In the genomic region with DNA sequence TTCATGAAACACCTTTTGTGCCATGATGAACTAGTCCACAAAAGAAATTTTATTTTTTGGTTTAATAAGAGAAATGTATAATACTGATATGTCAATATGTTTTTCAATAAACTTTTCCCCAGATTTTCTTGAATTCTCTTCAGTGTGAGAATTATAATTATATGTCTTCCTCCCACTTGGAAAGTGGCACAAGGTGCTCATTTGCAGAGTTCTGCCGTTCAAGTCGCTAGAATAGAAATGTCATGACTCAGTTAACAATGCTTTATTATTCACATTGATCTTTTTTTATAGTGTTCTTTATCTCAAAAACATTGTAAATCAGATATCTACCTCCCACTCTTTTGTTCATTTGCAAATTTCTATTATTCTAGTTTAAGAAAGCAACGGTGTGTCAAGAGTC, we compare ENCODE assay signal across 23 cellular contexts.
"Had no signal": no experiment of that assay in that cellular context is flagged by ENCODE, and none has a peak within 500 bp of the region (broad histone marks: within the 10 kb centered on the region; RNA-seq: fewer than 3 reads in every experiment).

No MANE protein-coding gene starts in this region.

- DNase-seq: colonic mucosa; cortex of kidney; dermis blood vessel endothelial cell; dorsolateral prefrontal cortex; effector CD4-positive, alpha-beta T cell; effector CD8-positive, alpha-beta T cell; effector memory CD4-positive, alpha-beta T cell; effector memory CD8-positive, alpha-beta T cell; endodermal cell; erythroblast; esophagus squamous epithelium; foreskin fibroblast; foreskin keratinocyte; foreskin melanocyte; gastrocnemius medialis; glutamatergic neuron; heart left ventricle; heart right ventricle had no signal

- H3K27ac ChIP-seq: colonic mucosa, coronary artery, dorsolateral prefrontal cortex, epithelial cell of prostate, esophagus muscularis mucosa, esophagus squamous epithelium, foreskin keratinocyte, gastrocnemius medialis, gastroesophageal sphincter, heart left ventricle, heart right ventricle had no signal

- ATAC-seq: effector memory CD8-positive, alpha-beta T cell; esophagus mucosa; foreskin keratinocyte; gastrocnemius medialis; gastroesophageal sphincter; heart left ventricle; heart right ventricle had no signal
